9 cellular contexts compared by ENCODE assay signal in genomic region chr19:12891553-12892021, GRCh38. TPM values are rescaled to one million over a fixed set of nuclear protein-coding genes. Genes with fewer than 3 reads are reported as not detected.
A peak's percentile ranks its signal among the peaks of the same experiment; 100 is the strongest.
DNase-seq lines count a peak whose midpoint lies in the region; ATAC-seq, FAIRE-seq and TF ChIP-seq lines count a peak whose summit lies in the region.
"Had no signal": no experiment of that assay in that cellular context is flagged by ENCODE, and none has a peak within 500 bp of the region (broad histone marks: within the 10 kb centered on the region; RNA-seq: fewer than 3 reads in every experiment).

No MANE protein-coding gene starts in this region.

- CTCF ChIA-PET in OCI-LY7 (lab: Charles Lee; ENCODE audit: unreplicated experiment), result interaction anchor here (0.8 to 1.1 kb wide), 2 partner anchors 10 to 74 kb away, joined by 4 read pairs; partner anchors contain the start of gene DNASE2

- TF ChIP-seq EP300 in ovary (IDR thresholded peaks at IDR 0.05), result no peak

- H3K27ac ChIP-seq in DOHH2 (ENCODE audit: low read depth, low read length) (no peak overlapping the region), OCI-LY7 (ENCODE audit: low read depth, low read length, poor library complexity, severe bottlenecking) (peak overlapping the region; percentile 3), ovary (peak overlapping the region in 1 of 2 donors; percentile 70)
- H3K27ac ChIP-seq: epithelial cell of prostate had no signal

- DNase-seq in OCI-LY7 (ENCODE audit: low spot score) (no peak), epithelial cell of proximal tubule (ENCODE audit: low read depth) (no peak), ovary (peak in 1 of 5 donors; percentile 53), RCC 7860 (ENCODE audit: low spot score) (no peak)
- DNase-seq in central memory CD4-positive, alpha-beta T cell, result no peak

- H3K79me2 ChIP-seq in DOHH2 (ENCODE audit: control insufficient read depth, low read length) (peaks cover 13% of the 10 kb centered on the region), OCI-LY7 (ENCODE audit: insufficient read depth, low read depth, low read length) (peaks cover 9% of the 10 kb centered on the region; the same call in 1 of the 2 replicates)

- no peaks in the 10 kb centered on the region for H4K20me1 ChIP-seq in DOHH2 (ENCODE audit: control insufficient read depth, insufficient read depth, low read depth, low read length)
- no peaks in the 10 kb centered on the region for H4K20me1 ChIP-seq in OCI-LY7 (ENCODE audit: insufficient read depth, low read length)

- 4 to 7% (median 5%) methylated on average over 26 of the region's 26 CpGs for WGBS in ovary, 3 donors

- intact Hi-C loops in OCI-LY7 (cut with micrococcal nuclease; ENCODE audit: unreplicated experiment), result loop anchor here (1.0 to 5.0 kb wide), 3 partner anchors 10 to 66 kb away; partner anchors contain the start of genes DNASE2, FARSA and GADD45GIP1
- intact Hi-C loops in ovary (cut with DNase I), result no loop called here

- POLR2A ChIA-PET in OCI-LY7 (lab: Charles Lee), result interaction anchor here (0.6 to 1.5 kb wide), 4 partner anchors 9 to 156 kb away, joined by 3 to 8 read pairs (median 5); partner anchors contain the start of gene DNASE2

- ATAC-seq in GM18873 (IDR thresholded peaks at IDR 0.05; ENCODE audit: low FRiP score, unreplicated experiment) (no peak), HG03045 (IDR thresholded peaks at IDR 0.05; ENCODE audit: unreplicated experiment) (no peak)

- FAIRE-seq in RCC 7860 (lab: Jason Lieb, UNC), result no peak

- TF ChIP-seq POLR2A in ovary (IDR thresholded peaks at IDR 0.05), result no peak

- TF ChIP-seq CTCF in DOHH2 (IDR thresholded peaks at IDR 0.05; ENCODE audit: low read depth, low read length, poor library complexity, severe bottlenecking) (no peak), OCI-LY7 (conservative IDR thresholded peaks at IDR 0.05; ENCODE audit: low read length) (no peak), epithelial cell of proximal tubule (conservative IDR thresholded peaks at IDR 0.05; ENCODE audit: low read depth, low read length) (no peak), ovary (IDR thresholded peaks at IDR 0.05) (no peak)

- TSS peak; percentile 53 for BruUV-seq in OCI-LY7 (replicated peaks; lab: Mats Ljungman, UMichigan)

- H3K9me2 ChIP-seq in DOHH2 (replicated peaks; ENCODE audit: control insufficient read depth, low read length), result no peaks in the 10 kb centered on the region
- H3K9me2 ChIP-seq in OCI-LY7 (ENCODE audit: insufficient read depth, low read length), result no peaks in the 10 kb centered on the region

- H3K4me3 ChIP-seq in DOHH2 (ENCODE audit: low read length), result peak overlapping the region; percentile 85
- peak overlapping the region; percentile 91 for H3K4me3 ChIP-seq in OCI-LY7 (ENCODE audit: low read depth, low read length, poor library complexity, severe bottlenecking)
- H3K4me3 ChIP-seq in epithelial cell of proximal tubule (ENCODE audit: low read depth, low read length), result peak overlapping the region; percentile 86
- peak overlapping the region; percentile 95 for H3K4me3 ChIP-seq in ovary

- peaks cover 16% of the 10 kb centered on the region for H3K4me1 ChIP-seq in DOHH2 (ENCODE audit: control insufficient read depth, low read length)
- peaks cover 14% of the 10 kb centered on the region for H3K4me1 ChIP-seq in OCI-LY7 (ENCODE audit: insufficient read depth, low read length, poor library complexity, severe bottlenecking)
- peaks cover 5% of the 10 kb centered on the region for H3K4me1 ChIP-seq in ovary (ENCODE audit: insufficient read depth)

- no peak overlapping the region for H2AFZ ChIP-seq in OCI-LY7 (ENCODE audit: low read length)

- H3K27me3 ChIP-seq in DOHH2 (ENCODE audit: control insufficient read depth, low read length) (no peaks in the 10 kb centered on the region), ovary (no peaks in the 10 kb centered on the region)

- H3K36me3 ChIP-seq in DOHH2 (ENCODE audit: control insufficient read depth, low read length) (peaks cover 11% of the 10 kb centered on the region; the same call in 1 of the 2 replicates), OCI-LY7 (ENCODE audit: insufficient read depth, low read length) (peaks cover 22% of the 10 kb centered on the region; the same call in 1 of the 2 replicates), ovary (no peaks in the 10 kb centered on the region)

- no peaks in the 10 kb centered on the region for H3F3A ChIP-seq in DOHH2 (ENCODE audit: control insufficient read depth, insufficient read depth)

- H3K4me2 ChIP-seq in DOHH2 (ENCODE audit: low read length), result peak overlapping the region; percentile 83
- peak overlapping the region; percentile 95 for H3K4me2 ChIP-seq in OCI-LY7 (ENCODE audit: low read length)

- H3K9me3 ChIP-seq in DOHH2 (ENCODE audit: control insufficient read depth, insufficient read depth, low read length), result no peaks in the 10 kb centered on the region
- H3K9me3 ChIP-seq in OCI-LY7 (ENCODE audit: low read length), result no peaks in the 10 kb centered on the region
- no peaks in the 10 kb centered on the region for H3K9me3 ChIP-seq in ovary

RNA-seq across cellular contexts. Expression of gene GCDH, which starts 0.6 kb away (rescaled TPM):
- total RNA-seq in OCI-LY7 (2014; rRNA removed; shearing (Covaris generic)), result 31.5 and 40.7 TPM in 2 replicates
- 43.8 and 48.7 TPM in 2 replicates for total RNA-seq in OCI-LY7 (2022)
- total RNA-seq in epithelial cell of proximal tubule, result 43.4 and 49.1 TPM in 2 replicates
- 10 to 100 TPM; 17.7 to 36.3 (median 28.4) TPM for total RNA-seq in ovary
- polyA plus RNA-seq in ovary, result 10 to 100 TPM; 11.9 to 35.3 TPM

RNA-seq across cellular contexts. Expression of gene KLF1, which starts 4.6 kb away (rescaled TPM):
- 0.16 and 0.28 TPM in 2 replicates for total RNA-seq in OCI-LY7 (2014; rRNA removed; shearing (Covaris generic))
- total RNA-seq in OCI-LY7 (2022) (not detected in 2 replicates), epithelial cell of proximal tubule (0.51 TPM in 1 of 2 replicates, not detected in the other), ovary (under 1 TPM in 1 of 7 donors, not detected in 6; 0.13 TPM)
- polyA plus RNA-seq in ovary, result not detected

RNA-seq across cellular contexts. Expression of gene DNASE2, which starts 10.3 kb away (rescaled TPM):
- total RNA-seq in OCI-LY7 (2014; rRNA removed; shearing (Covaris generic)), result 28.3 and 32.4 TPM in 2 replicates
- total RNA-seq in OCI-LY7 (2022), result 32.8 and 33.7 TPM in 2 replicates
- total RNA-seq in epithelial cell of proximal tubule, result 21.0 and 24.0 TPM in 2 replicates
- 10 to 100 TPM; 20.9 to 35.8 (median 26.5) TPM for total RNA-seq in ovary
- 10 to 100 TPM; 43.1 to 54.2 TPM for polyA plus RNA-seq in ovary

RNA-seq across cellular contexts. Expression of gene SYCE2, which starts 27.5 kb away (rescaled TPM):
- 6.8 and 8.7 TPM in 2 replicates for total RNA-seq in OCI-LY7 (2014; rRNA removed; shearing (Covaris generic))
- total RNA-seq in OCI-LY7 (2022) (13.8 and 14.5 TPM in 2 replicates), epithelial cell of proximal tubule (0.22 and 1.3 TPM in 2 replicates), ovary (1 to 10 TPM in 1 of 7 donors, under 1 TPM in 4, not detected in 2; 0.23 to 1.6 (median 0.56) TPM)
- under 1 TPM; 0.17 to 0.20 TPM for polyA plus RNA-seq in ovary

RNA-seq across cellular contexts. Expression of gene FARSA, which starts 41.9 kb away (rescaled TPM):
- 96.1 and 135 TPM in 2 replicates for total RNA-seq in OCI-LY7 (2014; rRNA removed; shearing (Covaris generic))
- total RNA-seq in OCI-LY7 (2022) (90.7 and 117 TPM in 2 replicates), epithelial cell of proximal tubule (89.1 and 101 TPM in 2 replicates), ovary (10 to 100 TPM; 21.9 to 50.2 (median 43.9) TPM)
- 10 to 100 TPM in 1 of 2 donors, 1 to 10 TPM in 1; 8.0 to 25.1 TPM for polyA plus RNA-seq in ovary
